Comparison of ENCODE assay signal across 15 cellular contexts in the genomic region with DNA sequence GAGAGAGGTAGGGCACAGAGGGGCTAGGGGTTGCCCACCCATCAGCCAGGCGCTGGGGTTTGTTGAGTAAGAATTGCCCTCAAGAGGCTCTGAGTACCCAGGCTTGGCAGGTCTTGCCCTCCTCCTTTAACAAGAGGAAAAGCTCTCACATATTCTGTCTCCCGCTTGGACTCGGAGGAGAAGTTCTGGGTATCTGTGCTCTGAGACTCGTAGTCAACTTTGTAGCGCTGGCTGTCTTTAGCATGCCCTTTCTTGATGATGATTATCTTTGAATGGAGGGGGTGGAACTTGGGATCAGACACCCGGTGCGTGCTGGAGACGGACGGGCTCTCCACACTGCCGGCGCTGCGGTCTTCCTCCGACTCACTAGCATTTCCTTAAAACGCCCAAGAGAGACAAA. TPM values are rescaled to one million over a fixed set of nuclear protein-coding genes. Genes with fewer than 3 reads are reported as not detected.
"Had no signal": no experiment of that assay in that cellular context is flagged by ENCODE, and none has a peak within 500 bp of the region (broad histone marks: within the 10 kb centered on the region; RNA-seq: fewer than 3 reads in every experiment).

No MANE protein-coding gene starts in this region.

- H3K4me3 ChIP-seq: mucosa of descending colon, testis had no signal

- H3K9me3 ChIP-seq: mucosa of descending colon, ovary, testis had no signal

- H3K36me3 ChIP-seq: ovary had no signal

- H3K27ac ChIP-seq: dorsolateral prefrontal cortex, epithelial cell of prostate, ovary, testis had no signal

- ATAC-seq: stimulated activated memory B cell treated with anti-CD40 and anti-IgM and Interleukin-4, amounts not matched to agents 10 μg/mL and 1 μg/mL and 100 μg/mL, for 72 hours had no signal

- H3K27me3 ChIP-seq: ovary, testis had no signal

RNA-seq across cellular contexts. Expression of gene IGFBP1, which starts 28.8 kb away (rescaled TPM):
- total RNA-seq: activated CD4-positive, alpha-beta memory T cell treated with anti-CD3 and anti-CD28 coated beads for 36 hours; activated naive CD8-positive, alpha-beta T cell treated with anti-CD3 and anti-CD28 coated beads for 36 hours; cardiac septum; left ventricle myocardium superior; mucosa of descending colon; sciatic nerve; T-helper 2 cell treated with Interferon-gamma antibody and Interleukin-4, amounts not matched to agents 100 ng/mL and 5 ng/mL, for 36 hours; urinary bladder had no signal

RNA-seq across cellular contexts. Expression of gene CCDC201, which starts 44.2 kb away (rescaled TPM):
- total RNA-seq: activated CD4-positive, alpha-beta memory T cell treated with anti-CD3 and anti-CD28 coated beads for 36 hours; activated naive CD8-positive, alpha-beta T cell treated with anti-CD3 and anti-CD28 coated beads for 36 hours; cardiac septum; dorsolateral prefrontal cortex; kidney epithelial cell; left ventricle myocardium superior; mucosa of descending colon; ovary; pulmonary artery endothelial cell; sciatic nerve; T-helper 2 cell treated with Interferon-gamma antibody and Interleukin-4, amounts not matched to agents 100 ng/mL and 5 ng/mL, for 36 hours; urinary bladder had no signal
- polyA plus RNA-seq: urinary bladder had no signal
